In the genomic region with DNA sequence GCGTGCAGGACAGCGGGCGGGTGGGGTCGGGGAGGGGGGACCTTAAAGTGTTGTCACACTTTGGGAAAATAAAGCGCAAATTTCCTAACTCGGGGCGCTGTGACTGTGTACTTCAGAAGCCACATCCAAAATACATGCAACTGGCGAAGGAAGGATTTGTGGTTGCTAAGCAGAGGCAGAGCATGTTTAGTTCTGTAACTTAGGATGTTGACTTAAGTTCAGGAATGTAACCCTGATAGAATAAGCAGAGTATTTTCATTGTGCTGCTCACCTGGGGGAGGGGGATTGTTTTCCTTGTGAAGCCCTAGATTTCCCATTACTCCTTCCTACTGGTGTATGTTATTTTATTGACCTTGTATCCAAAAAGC, we compare ENCODE assay signal across 8 cellular contexts.
DNase-seq lines count a peak whose midpoint lies in the region; ATAC-seq and TF ChIP-seq lines count a peak whose summit lies in the region.

No MANE protein-coding gene starts in this region.

- H3K9me3 ChIP-seq in NT2/D1 (ENCODE audit: insufficient read depth, low read length) = no peaks in the 10 kb centered on the region
- no peaks in the 10 kb centered on the region for H3K9me3 ChIP-seq in duodenal mucosa (ENCODE audit: control insufficient read depth in 1 of 2, low read length in 2 of 2)
- H3K9me3 ChIP-seq in mucosa of stomach (ENCODE audit: control insufficient read depth, low read length) = no peaks in the 10 kb centered on the region

- DNase-seq in GM12864 (ENCODE audit: low read depth) (no peak), NT2/D1 (ENCODE audit: low read depth, low spot score) (no peak), erythroblast (lab: John Stamatoyannopoulos, UW) (no peak), NCI-H69 (lab: John Stamatoyannopoulos, UW) (no peak), NCI-H187 treated with DMSO at 0.1 percent for 48 hours (lab: John Stamatoyannopoulos, UW) (no peak)

- H3K4me3 ChIP-seq in GM12864 (ENCODE audit: low read depth, low read length) (peak overlapping the region; percentile 84), NT2/D1 (ENCODE audit: insufficient read length, low read depth) (no peak overlapping the region), duodenal mucosa (ENCODE audit: low read depth in 1 of 2, low read length in 2 of 2) (peak overlapping the region; percentile 49 to 63), mucosa of stomach (ENCODE audit: low read length) (peak overlapping the region; percentile 15)

- ATAC-seq in GM18868 (IDR thresholded peaks at IDR 0.05; ENCODE audit: unreplicated experiment) = no peak

- H3K9ac ChIP-seq in NT2/D1 (ENCODE audit: insufficient read length, low read depth) (peak overlapping the region; percentile 24), duodenal mucosa (ENCODE audit: low read depth in 1 of 2, low read length in 2 of 2) (peak overlapping the region; percentile 58 to 64), mucosa of stomach (ENCODE audit: low read length) (no peak overlapping the region)

- H3K27me3 ChIP-seq in NT2/D1 (ENCODE audit: insufficient read depth, insufficient read length) (no peaks in the 10 kb centered on the region), duodenal mucosa (ENCODE audit: control insufficient read depth in 1 of 2, insufficient read depth in 2 of 2, low read length in 2 of 2) (no peaks in the 10 kb centered on the region), mucosa of stomach (ENCODE audit: control insufficient read depth, insufficient read depth, low read length) (no peaks in the 10 kb centered on the region)

- H3K36me3 ChIP-seq in NT2/D1 (ENCODE audit: insufficient read depth, insufficient read length, low read length) (peaks cover 7% of the 10 kb centered on the region), duodenal mucosa (ENCODE audit: control insufficient read depth in 1 of 2, insufficient read depth in 2 of 2, low read length in 2 of 2) (no peaks in the 10 kb centered on the region), mucosa of stomach (ENCODE audit: control insufficient read depth, insufficient read depth, low read length) (no peaks in the 10 kb centered on the region)

- no peak for TF ChIP-seq CTCF in GM12864 (IDR thresholded peaks at IDR 0.05; ENCODE audit: low read depth, low read length, missing control alignments)

- peaks cover 2% of the 10 kb centered on the region for H3K4me1 ChIP-seq in NT2/D1 (ENCODE audit: insufficient read depth, insufficient read length)
- peaks cover 64 to 75% of the 10 kb centered on the region in 2 donors for H3K4me1 ChIP-seq in duodenal mucosa (ENCODE audit: control insufficient read depth in 1 of 2, insufficient read depth in 2 of 2, low read length in 2 of 2)
- H3K4me1 ChIP-seq in mucosa of stomach (ENCODE audit: control insufficient read depth, insufficient read depth, low read length) = peaks cover 66% of the 10 kb centered on the region

- TF ChIP-seq POLR2A in erythroblast (IDR thresholded peaks at IDR 0.05; ENCODE audit: low read length) = no peak

- H3K27ac ChIP-seq in duodenal mucosa (ENCODE audit: low read depth, low read length) = peak overlapping the region; percentile 64
